ENCODE assay signal across 33 cellular contexts in genomic region chr3:74001481-74001880, GRCh38.
"Had no signal": no experiment of that assay in that cellular context is flagged by ENCODE, and none has a peak within 500 bp of the region (broad histone marks: within the 10 kb centered on the region; RNA-seq: fewer than 3 reads in every experiment).

No MANE protein-coding gene starts in this region.

- H3K27ac Mint-ChIP-seq: activated CD4-positive, alpha-beta memory T cell treated with anti-CD3 and anti-CD28 coated beads, Interleukin-2, amount 10 ng/mL, durations not matched to agents 7 days and 5 days; activated CD8-positive, alpha-beta memory T cell treated with anti-CD3 and anti-CD28 coated beads, Interleukin-2, amount 10 ng/mL, durations not matched to agents 7 days and 5 days; activated naive CD4-positive, alpha-beta T cell treated with anti-CD3 and anti-CD28 coated beads, Interleukin-2, amount 10 ng/mL, durations not matched to agents 7 days and 5 days; activated naive CD8-positive, alpha-beta T cell; activated naive CD8-positive, alpha-beta T cell treated with anti-CD3 and anti-CD28 coated beads, Interleukin-2, amount 50 U/mL, for 24 hours had no signal

- H3K27ac ChIP-seq: brain microvascular endothelial cell, PC-9, RWPE1, WERI-Rb-1 had no signal

- FAIRE-seq: RCC 7860 had no signal

- ATAC-seq: activated CD8-positive, alpha-beta memory T cell treated with anti-CD3 and anti-CD28 coated beads, Interleukin-2, amount 10 ng/mL, durations not matched to agents 7 days and 5 days; activated naive CD8-positive, alpha-beta T cell treated with anti-CD3 and anti-CD28 coated beads, Interleukin-2, amount 50 U/mL, for 24 hours; Right ventricle myocardium inferior had no signal

- H3K27me3 ChIP-seq: brain microvascular endothelial cell had no signal

- H3K27me3 Mint-ChIP-seq: activated CD4-positive, alpha-beta memory T cell treated with anti-CD3 and anti-CD28 coated beads, Interleukin-2, amount 10 ng/mL, durations not matched to agents 7 days and 5 days; activated CD8-positive, alpha-beta memory T cell treated with anti-CD3 and anti-CD28 coated beads, Interleukin-2, amount 10 ng/mL, durations not matched to agents 7 days and 5 days; activated naive CD4-positive, alpha-beta T cell treated with anti-CD3 and anti-CD28 coated beads, Interleukin-2, amount 10 ng/mL, durations not matched to agents 7 days and 5 days; activated naive CD8-positive, alpha-beta T cell; activated naive CD8-positive, alpha-beta T cell treated with anti-CD3 and anti-CD28 coated beads, Interleukin-2, amount 50 U/mL, for 24 hours had no signal

- H3K4me2 ChIP-seq: PC-9 had no signal

- H3K4me1 Mint-ChIP-seq: activated CD4-positive, alpha-beta memory T cell treated with anti-CD3 and anti-CD28 coated beads, Interleukin-2, amount 10 ng/mL, durations not matched to agents 7 days and 5 days; activated CD8-positive, alpha-beta memory T cell treated with anti-CD3 and anti-CD28 coated beads, Interleukin-2, amount 10 ng/mL, durations not matched to agents 7 days and 5 days; activated naive CD4-positive, alpha-beta T cell treated with anti-CD3 and anti-CD28 coated beads, Interleukin-2, amount 10 ng/mL, durations not matched to agents 7 days and 5 days; activated naive CD8-positive, alpha-beta T cell treated with anti-CD3 and anti-CD28 coated beads, Interleukin-2, amount 50 U/mL, for 24 hours had no signal

- H3K36me3 ChIP-seq: brain microvascular endothelial cell, WERI-Rb-1 had no signal

- H3K4me3 ChIP-seq: PC-9 had no signal

- H3K4me3 Mint-ChIP-seq: activated CD4-positive, alpha-beta memory T cell treated with anti-CD3 and anti-CD28 coated beads, Interleukin-2, amount 10 ng/mL, durations not matched to agents 7 days and 5 days; activated CD8-positive, alpha-beta memory T cell treated with anti-CD3 and anti-CD28 coated beads, Interleukin-2, amount 10 ng/mL, durations not matched to agents 7 days and 5 days; activated naive CD4-positive, alpha-beta T cell treated with anti-CD3 and anti-CD28 coated beads, Interleukin-2, amount 10 ng/mL, durations not matched to agents 7 days and 5 days; activated naive CD8-positive, alpha-beta T cell; activated naive CD8-positive, alpha-beta T cell treated with anti-CD3 and anti-CD28 coated beads, Interleukin-2, amount 50 U/mL, for 24 hours had no signal

- H2AFZ ChIP-seq: PC-9 had no signal

- DNase-seq: activated CD4-positive, alpha-beta memory T cell treated with anti-CD3 and anti-CD28 coated beads, Interleukin-2, amount 10 ng/mL, durations not matched to agents 7 days and 5 days; activated CD4-positive, alpha-beta T cell treated with anti-CD3 and anti-CD28 coated beads for 1 hour; activated CD4-positive, alpha-beta T cell treated with anti-CD3 and anti-CD28 coated beads for 48 hours; activated CD4-positive, CD25-positive, alpha-beta regulatory T cell; activated CD8-positive, alpha-beta memory T cell treated with anti-CD3 and anti-CD28 coated beads for 24 hours; activated CD8-positive, alpha-beta memory T cell treated with anti-CD3 and anti-CD28 coated beads, Interleukin-2, amount 10 ng/mL, durations not matched to agents 7 days and 5 days; activated CD8-positive, alpha-beta memory T cell treated with anti-CD3 and anti-CD28 coated beads, Interleukin-2, amount 50 U/mL, for 48 hours; activated effector memory CD4-positive, alpha-beta T cell treated with Interleukin-2 at 50 U/mL for 16 hours; activated naive CD4-positive, alpha-beta T cell treated with anti-CD3 and anti-CD28 coated beads, Interleukin-2, amount 10 ng/mL, durations not matched to agents 7 days and 5 days; activated naive CD8-positive, alpha-beta T cell treated with anti-CD3 and anti-CD28 coated beads, Interleukin-2, amount 50 U/mL, for 24 hours; activated T-cell treated with anti-CD3 and anti-CD28 coated beads, Interleukin-2, amount 50 U/mL, for 48 hours; amniotic stem cell; aorta; brain microvascular endothelial cell; Karpas-422; KBM-7; NCI-H1105; NCI-H1417 treated with DMSO at 0.1 percent for 48 hours; NCI-H187 treated with DMSO at 0.1 percent for 48 hours; NCI-H2081; NCI-H2171 treated with DMSO at 0.1 percent for 48 hours; NCI-H2227 treated with DMSO at 0.1 percent for 48 hours; NCI-H526; NCI-H748 treated with DMSO at 0.1 percent for 48 hours; NK-92 treated with Interleukin-12 subunit alpha and Interleukin-12 subunit beta, amount 100 ng/mL, for 24 hours; PC-9; SIG-M5; T1000; WERI-Rb-1 had no signal

- H3K9me3 Mint-ChIP-seq: activated CD4-positive, alpha-beta memory T cell treated with anti-CD3 and anti-CD28 coated beads, Interleukin-2, amount 10 ng/mL, durations not matched to agents 7 days and 5 days had no signal

- H3K36me3 Mint-ChIP-seq: activated CD8-positive, alpha-beta memory T cell treated with anti-CD3 and anti-CD28 coated beads, Interleukin-2, amount 10 ng/mL, durations not matched to agents 7 days and 5 days; activated naive CD4-positive, alpha-beta T cell treated with anti-CD3 and anti-CD28 coated beads, Interleukin-2, amount 10 ng/mL, durations not matched to agents 7 days and 5 days; activated naive CD8-positive, alpha-beta T cell had no signal
